Comparison of ENCODE assay signal across 1 cellular context in the genomic region with DNA sequence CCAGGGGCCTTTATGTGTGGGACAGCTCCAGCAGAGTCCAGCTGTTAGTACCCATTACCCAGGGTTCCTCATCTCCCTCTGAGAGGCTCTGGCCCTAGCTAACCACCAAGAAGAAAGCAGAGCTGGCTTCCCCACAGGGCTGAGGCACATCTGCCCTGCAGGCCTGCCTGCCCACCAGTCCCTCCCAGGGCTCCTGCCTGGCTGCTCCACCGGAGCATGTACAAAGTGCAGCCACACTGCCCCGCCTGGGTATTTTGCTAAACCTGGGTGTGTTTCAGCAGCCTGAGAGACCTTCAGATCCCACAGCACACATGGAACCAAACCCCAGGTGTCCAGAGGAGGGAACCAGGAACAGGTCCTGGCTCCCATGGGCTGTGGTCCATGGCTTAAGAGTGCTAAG.
TF ChIP-seq lines count a peak whose summit lies in the region.

No MANE protein-coding gene starts in this region.

TF ChIP-seq in HepG2, 621 proteins besides CTCF, POLR2A, EP300 and RAD21 (continued from another document):
- TF ChIP-seq TFDP1 (CRISPR knock-in tag; IDR thresholded peaks at IDR 0.05; ENCODE audit: borderline replicate concordance) (no peak), CAMTA2 (CRISPR knock-in tag; IDR thresholded peaks at IDR 0.05; ENCODE audit: borderline replicate concordance) (no peak), ZNF556 (CRISPR knock-in tag; IDR thresholded peaks at IDR 0.05; ENCODE audit: borderline replicate concordance) (no peak), ZFP62 (CRISPR knock-in tag; IDR thresholded peaks at IDR 0.05) (no peak), NR2F6 (IDR thresholded peaks at IDR 0.05) (no peak), NR2F6 (CRISPR knock-in tag; IDR thresholded peaks at IDR 0.05) (no peak), SP140L (CRISPR knock-in tag; IDR thresholded peaks at IDR 0.05; ENCODE audit: borderline replicate concordance) (no peak)
TF ChIP-seq in HepG2: peak in this region for 0.
